ENCODE assay signal across 19 cellular contexts in the genomic region with DNA sequence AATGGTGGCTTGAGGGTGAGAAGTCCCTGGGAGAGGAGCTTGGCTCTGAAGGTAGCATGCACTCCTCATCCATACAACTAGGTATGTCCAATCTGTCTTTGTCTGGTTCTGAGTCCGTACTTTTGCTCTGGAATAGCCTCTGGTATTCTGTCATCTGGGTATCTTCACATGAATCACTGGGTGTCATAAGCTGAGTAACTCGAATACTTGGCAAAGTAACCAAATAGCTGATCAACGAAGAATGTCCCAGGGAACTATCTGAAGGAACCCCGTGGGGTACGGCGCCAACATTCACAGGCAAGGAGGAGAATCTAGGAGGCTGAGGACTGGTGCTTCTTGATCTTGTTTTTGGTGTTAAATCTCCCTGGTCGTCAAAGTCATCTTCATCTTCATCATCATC.
DNase-seq lines count a peak whose midpoint lies in the region; ATAC-seq, FAIRE-seq and TF ChIP-seq lines count a peak whose summit lies in the region.
"Had no signal": no experiment of that assay in that cellular context is flagged by ENCODE, and none has a peak within 500 bp of the region (broad histone marks: within the 10 kb centered on the region; RNA-seq: fewer than 3 reads in every experiment).

No MANE protein-coding gene starts in this region.

- no peak for ATAC-seq in activated CD8-positive, alpha-beta T cell treated with anti-CD3 and anti-CD28 coated beads for 36 hours
- ATAC-seq in activated CD8-positive, alpha-beta T cell treated with anti-CD3 and anti-CD28 coated beads, Interleukin-2, amount 10 ng/mL, durations not matched to agents 7 days and 5 days: no peak
- ATAC-seq in IMR-90 (ENCODE audit: low read depth): no peak
- ATAC-seq in GM12878: no peak
- no peak for ATAC-seq in memory B cell (ENCODE audit: low read depth)
- ATAC-seq in pancreas: no peak
- ATAC-seq: activated CD4-positive, CD25-positive, alpha-beta regulatory T cell treated with anti-CD3 and anti-CD28 coated beads, Interleukin-2, amount 50 U/mL, for 24 hours; HCT116; Right ventricle myocardium inferior had no signal

- no peak overlapping the region for H3K4me3 Mint-ChIP-seq in activated CD8-positive, alpha-beta T cell treated with anti-CD3 and anti-CD28 coated beads for 36 hours
- no peak overlapping the region for H3K4me3 Mint-ChIP-seq in activated CD8-positive, alpha-beta T cell treated with anti-CD3 and anti-CD28 coated beads, Interleukin-2, amount 10 ng/mL, durations not matched to agents 7 days and 5 days
- H3K4me3 Mint-ChIP-seq in memory B cell: no peak overlapping the region
- H3K4me3 Mint-ChIP-seq: activated naive CD8-positive, alpha-beta T cell treated with anti-CD3 and anti-CD28 coated beads for 36 hours; type B pancreatic cell had no signal

- H3K27ac Mint-ChIP-seq in activated CD8-positive, alpha-beta T cell treated with anti-CD3 and anti-CD28 coated beads for 36 hours: peak overlapping the region; percentile 15
- no peak overlapping the region for H3K27ac Mint-ChIP-seq in activated CD8-positive, alpha-beta T cell treated with anti-CD3 and anti-CD28 coated beads, Interleukin-2, amount 10 ng/mL, durations not matched to agents 7 days and 5 days
- peak overlapping the region; percentile 38 for H3K27ac Mint-ChIP-seq in memory B cell
- H3K27ac Mint-ChIP-seq: type B pancreatic cell had no signal

- H3K9me1 ChIP-seq in IMR-90 (ENCODE audit: insufficient read depth, low read length): 0 out of 2 replicates have a peak, but pooled peaks cover 2% of the 10 kb centered on the region

- dilution Hi-C loops in IMR-90 (cut with HindIII; ENCODE audit: low sequenced_read_pairs, unreplicated experiment): no loop called here

- no peak overlapping the region for H2BK120ac ChIP-seq in IMR-90 (ENCODE audit: low read depth, low read length)

- H4K20me1 ChIP-seq in IMR-90 (ENCODE audit: insufficient read depth, low read length) (no peaks in the 10 kb centered on the region), GM12878 (ENCODE audit: control insufficient read depth, insufficient read depth) (no peaks in the 10 kb centered on the region)

- no peaks in the 10 kb centered on the region for H3K27me3 ChIP-seq in IMR-90 (ENCODE audit: control insufficient read depth, insufficient read depth, low read length)
- H3K27me3 ChIP-seq in GM12878 (replicated peaks in 1 of 2; ENCODE audit: control insufficient read depth in 2 of 2, insufficient read depth in 2 of 2, low read length in 1 of 2): no peaks in the 10 kb centered on the region
- H3K27me3 ChIP-seq in pancreas: no peaks in the 10 kb centered on the region

- H2AK5ac ChIP-seq in IMR-90 (ENCODE audit: low read depth, low read length): no peak overlapping the region

- no peaks in the 10 kb centered on the region for H3K27me3 Mint-ChIP-seq in activated CD8-positive, alpha-beta T cell treated with anti-CD3 and anti-CD28 coated beads for 36 hours
- no peaks in the 10 kb centered on the region for H3K27me3 Mint-ChIP-seq in activated CD8-positive, alpha-beta T cell treated with anti-CD3 and anti-CD28 coated beads, Interleukin-2, amount 10 ng/mL, durations not matched to agents 7 days and 5 days (ENCODE audit: low read depth)
- no peaks in the 10 kb centered on the region for H3K27me3 Mint-ChIP-seq in memory B cell
- H3K27me3 Mint-ChIP-seq: activated naive CD8-positive, alpha-beta T cell treated with anti-CD3 and anti-CD28 coated beads for 36 hours; type B pancreatic cell had no signal

- H3K4me2 ChIP-seq in IMR-90 (ENCODE audit: low read depth, low read length) (no peak overlapping the region), GM12878 (ENCODE audit: control insufficient read depth, insufficient read depth) (no peak overlapping the region)

- H3K36me3 ChIP-seq in IMR-90 (ENCODE audit: control insufficient read depth, insufficient read depth, low read length) (peaks cover 19% of the 10 kb centered on the region), GM12878 (ENCODE audit: control insufficient read depth in 2 of 2, insufficient read depth in 2 of 2, low read length in 1 of 2) (peaks cover 13 to 22% of the 10 kb centered on the region in 2 experiments), pancreas (peaks cover 2 to 40% (median 22%) of the 10 kb centered on the region in 3 donors)

- no peak overlapping the region for H2AFZ ChIP-seq in IMR-90 (replicated peaks; ENCODE audit: low read length, poor library complexity)
- H2AFZ ChIP-seq in GM12878 (ENCODE audit: control insufficient read depth, low read depth, low read length): no peak overlapping the region

- no peaks in the 10 kb centered on the region for H3K9me3 Mint-ChIP-seq in activated CD8-positive, alpha-beta T cell treated with anti-CD3 and anti-CD28 coated beads for 36 hours
- no peaks in the 10 kb centered on the region for H3K9me3 Mint-ChIP-seq in activated CD8-positive, alpha-beta T cell treated with anti-CD3 and anti-CD28 coated beads, Interleukin-2, amount 10 ng/mL, durations not matched to agents 7 days and 5 days (ENCODE audit: insufficient read depth)
- no peaks in the 10 kb centered on the region for H3K9me3 Mint-ChIP-seq in memory B cell
- H3K9me3 Mint-ChIP-seq: activated naive CD8-positive, alpha-beta T cell treated with anti-CD3 and anti-CD28 coated beads for 36 hours; type B pancreatic cell had no signal

- peaks cover 84% of the 10 kb centered on the region for H3K36me3 Mint-ChIP-seq in activated CD8-positive, alpha-beta T cell treated with anti-CD3 and anti-CD28 coated beads for 36 hours (ENCODE audit: low read depth)
- peaks cover 76% of the 10 kb centered on the region for H3K36me3 Mint-ChIP-seq in activated CD8-positive, alpha-beta T cell treated with anti-CD3 and anti-CD28 coated beads, Interleukin-2, amount 10 ng/mL, durations not matched to agents 7 days and 5 days (ENCODE audit: low read depth)
- H3K36me3 Mint-ChIP-seq in memory B cell: peaks cover 37% of the 10 kb centered on the region

- H3K79me2 ChIP-seq in GM12878 (ENCODE audit: control insufficient read depth, insufficient read depth, low read length): no peaks in the 10 kb centered on the region

- in situ Hi-C loops in IMR-90 (cut with MboI; ENCODE audit: low sequenced_read_pairs): no loop called here
- in situ Hi-C loops in GM12878 (cut with MboI): no loop called here

- H3K27ac ChIP-seq in IMR-90 (ENCODE audit: insufficient read depth, low read length) (no peak overlapping the region), GM12878 (ENCODE audit: control insufficient read depth, insufficient read depth) (no peak overlapping the region), pancreas (no peak overlapping the region)

- SMC1A ChIA-PET in GM12878 (lab: Charles Lee; ENCODE audit: uncharacterized antibody, unreplicated experiment): no interaction called here

- TF ChIP-seq RAD21 in IMR-90 (IDR thresholded peaks at IDR 0.05; ENCODE audit: low read length) (no peak), GM12878 (IDR thresholded peaks at IDR 0.05; ENCODE audit: insufficient read depth, low read depth, low read length) (no peak)

- H3K18ac ChIP-seq in IMR-90 (ENCODE audit: low read depth, low read length): no peak overlapping the region

- RAD21 ChIA-PET in GM12878 (lab: Charles Lee; ENCODE audit: unreplicated experiment): interaction anchor here (1.6 kb wide), 1 partner anchor 57 kb away, joined by 4 read pairs; no protein-coding TSS in a partner anchor

- no peak overlapping the region for H2BK15ac ChIP-seq in IMR-90 (ENCODE audit: low read depth, low read length)

- H3K9ac ChIP-seq in IMR-90 (ENCODE audit: low read depth, low read length) (no peak overlapping the region), GM12878 (ENCODE audit: control insufficient read depth, insufficient read depth, low read length) (no peak overlapping the region)

- H4K5ac ChIP-seq in IMR-90 (ENCODE audit: low read depth, low read length): no peak overlapping the region

- no peak overlapping the region for H3K56ac ChIP-seq in IMR-90 (ENCODE audit: extremely low read depth, insufficient read depth, low read length)

- H4K91ac ChIP-seq in IMR-90 (ENCODE audit: insufficient read depth, low read depth, low read length): no peak overlapping the region

- no peak overlapping the region for H2BK20ac ChIP-seq in IMR-90 (ENCODE audit: low read depth, low read length)

- H3K23ac ChIP-seq in IMR-90 (ENCODE audit: low read depth, low read length): no peak overlapping the region

- TF ChIP-seq POLR2A in IMR-90 (IDR thresholded peaks at IDR 0.05; ENCODE audit: low read depth, low read length): no peak
- no peak for TF ChIP-seq POLR2A in GM12878 (IDR thresholded peaks at IDR 0.05; ENCODE audit: low read depth, low read length)

- H3K4ac ChIP-seq in IMR-90 (ENCODE audit: low read depth, low read length): no peak overlapping the region

- H3K4me1 Mint-ChIP-seq in activated CD8-positive, alpha-beta T cell treated with anti-CD3 and anti-CD28 coated beads for 36 hours (ENCODE audit: low read depth): peaks cover 49% of the 10 kb centered on the region
- peaks cover 21% of the 10 kb centered on the region for H3K4me1 Mint-ChIP-seq in activated CD8-positive, alpha-beta T cell treated with anti-CD3 and anti-CD28 coated beads, Interleukin-2, amount 10 ng/mL, durations not matched to agents 7 days and 5 days (ENCODE audit: low read depth)
- H3K4me1 Mint-ChIP-seq in memory B cell: peaks cover 16% of the 10 kb centered on the region

- H2AK9ac ChIP-seq in IMR-90 (replicated peaks; ENCODE audit: low read depth, low read length, poor library complexity): no peak overlapping the region

- DNase-seq in activated CD8-positive, alpha-beta T cell treated with anti-CD3 and anti-CD28 coated beads for 36 hours: no peak
- no peak for DNase-seq in activated CD8-positive, alpha-beta T cell treated with anti-CD3 and anti-CD28 coated beads, Interleukin-2, amount 10 ng/mL, durations not matched to agents 7 days and 5 days
- DNase-seq in IMR-90 (peak; percentile 57), GM12878 (ENCODE audit: low read depth, low spot score) (no peak), memory B cell (ENCODE audit: low spot score in 2 of 2) (no peak), pancreas (no peak), NCI-H2081 treated with DMSO at 0.1 percent for 48 hours (lab: John Stamatoyannopoulos, UW) (no peak)
- DNase-seq in stimulated activated CD4-positive, alpha-beta T cell treated with anti-CD3 and anti-CD28 coated beads, Interleukin-4, amount 100 ng/mL, for 24 hours: no peak
- DNase-seq: 8988T; activated naive CD8-positive, alpha-beta T cell treated with anti-CD3 and anti-CD28 coated beads for 36 hours; kidney; NCI-H1417; occipital lobe had no signal

- no peak overlapping the region for H2BK5ac ChIP-seq in IMR-90 (ENCODE audit: low read depth, low read length, poor library complexity, severe bottlenecking)

- 20% methylated on average over 1 of the region's 7 CpGs; no CpG with 5 or more reads in 1 of the 2 experiments for WGBS in IMR-90 (ENCODE audit: extremely low coverage in 2 of 2, insufficient read length in 1 of 2), 2 experiments
- WGBS in GM12878 (ENCODE audit: insufficient coverage, insufficient replicate concordance, low lambda C conversion rate, missing lambda C conversion rate): 95% methylated on average over 7 of the region's 7 CpGs
- 86 to 91% methylated on average over 7 of the region's 7 CpGs for WGBS in pancreas, 2 donors

- peaks cover 19 to 28% of the 10 kb centered on the region in 2 experiments; a peak in 3 of 4 replicates for H3K79me1 ChIP-seq in IMR-90 (ENCODE audit: low read depth in 1 of 2, low read length in 2 of 2)

- H3K4me1 ChIP-seq in IMR-90 (ENCODE audit: control insufficient read depth, insufficient read depth, low read length) (peaks cover 7% of the 10 kb centered on the region), GM12878 (ENCODE audit: control insufficient read depth, insufficient read depth, low read length) (no peaks in the 10 kb centered on the region), pancreas (no peaks in the 10 kb centered on the region)

- intact Hi-C loops in activated CD8-positive, alpha-beta T cell treated with anti-CD3 and anti-CD28 coated beads for 36 hours (cut with micrococcal nuclease): no loop called here
- intact Hi-C loops in IMR-90 (cut with micrococcal nuclease): no loop called here
- intact Hi-C loops in GM12878 (cut with micrococcal nuclease; ENCODE audit: unreplicated experiment): no loop called here
- intact Hi-C loops in pancreas (cut with DNase I): no loop called here

- FAIRE-seq in GM12878 (lab: Jason Lieb, UNC) (peak; percentile 23), pancreas (lab: Jason Lieb, UNC) (no peak)
- FAIRE-seq: colon, G401.6, kidney had no signal

- no peak for TF ChIP-seq EP300 in GM12878 (IDR thresholded peaks at IDR 0.05; ENCODE audit: borderline replicate concordance in 1 of 2, control insufficient read depth in 1 of 2, low read depth in 2 of 2, low read length in 2 of 2)

- no peak overlapping the region for H3K4me3 ChIP-seq in IMR-90 (ENCODE audit: insufficient read depth, low read depth, low read length)
- no peak overlapping the region for H3K4me3 ChIP-seq in GM12878
- no peak overlapping the region for H3K4me3 ChIP-seq in pancreas

- H3K9me3 ChIP-seq in IMR-90 (ENCODE audit: control insufficient read depth, insufficient read depth, low read length): no peaks in the 10 kb centered on the region
- no peaks in the 10 kb centered on the region for H3K9me3 ChIP-seq in GM12878 (replicated peaks; ENCODE audit: control insufficient read depth, insufficient read depth, low read length)
- H3K9me3 ChIP-seq in pancreas: no peaks in the 10 kb centered on the region

- POLR2A ChIA-PET in activated CD8-positive, alpha-beta T cell treated with anti-CD3 and anti-CD28 coated beads for 36 hours (lab: Charles Lee): no interaction called here
- POLR2A ChIA-PET in activated CD8-positive, alpha-beta T cell treated with anti-CD3 and anti-CD28 coated beads, Interleukin-2, amount 10 ng/mL, durations not matched to agents 7 days and 5 days (lab: Charles Lee): interaction anchor here (0.6 kb wide), 1 partner anchor 47 kb away, joined by 3 read pairs; no protein-coding TSS in a partner anchor
- POLR2A ChIA-PET in IMR-90 (lab: Charles Lee; ENCODE audit: unreplicated experiment): no interaction called here
- POLR2A ChIA-PET in GM12878 (lab: Charles Lee): no interaction called here

- CTCF ChIA-PET in activated CD8-positive, alpha-beta T cell treated with anti-CD3 and anti-CD28 coated beads for 36 hours (lab: Charles Lee): no interaction called here
- CTCF ChIA-PET in activated CD8-positive, alpha-beta T cell treated with anti-CD3 and anti-CD28 coated beads, Interleukin-2, amount 10 ng/mL, durations not matched to agents 7 days and 5 days (lab: Charles Lee): interaction anchor here (0.8 to 1.6 kb wide), 2 partner anchors 11 to 18 kb away, joined by 3 to 4 read pairs; no protein-coding TSS in a partner anchor
- CTCF ChIA-PET in IMR-90 (lab: Yijun Ruan, JAX) (no interaction called here), GM12878 (lab: Yijun Ruan, JAX) (interaction anchor here (1.4 kb wide), 1 partner anchor 13 kb away, joined by 3 read pairs; no protein-coding TSS in a partner anchor)

- no peak for TF ChIP-seq CTCF in activated CD8-positive, alpha-beta T cell treated with anti-CD3 and anti-CD28 coated beads for 36 hours (IDR thresholded peaks at IDR 0.05)
- TF ChIP-seq CTCF in IMR-90 (conservative IDR thresholded peaks at IDR 0.05; ENCODE audit: low read depth, low read length) (no peak), GM12878 (IDR thresholded peaks at IDR 0.05 in 2 of 3, conservative IDR thresholded peaks at IDR 0.05 in 1 of 3; ENCODE audit: control insufficient read depth in 2 of 3, extremely low read depth in 1 of 3, insufficient read depth in 1 of 3, low read depth in 3 of 3, low read length in 3 of 3) (no peak), pancreas (IDR thresholded peaks at IDR 0.05) (no peak)

- H3K14ac ChIP-seq in IMR-90 (replicated peaks; ENCODE audit: low read depth, low read length): no peak overlapping the region

- H4K8ac ChIP-seq in IMR-90 (ENCODE audit: low read depth in 2 of 2, low read length in 2 of 2): no peak overlapping the region

- BruUV-seq in IMR-90 (replicated peaks; lab: Mats Ljungman, UMichigan) (no TSS peak), GM12878 (replicated peaks; lab: Mats Ljungman, UMichigan) (TSS peak; percentile 48)

Comparison
In these comparisons a context has a peak if more than half of its experiments do, and no peak if none do; other contexts are left out.
1. CTCF ChIA-PET loops: an anchor here in activated CD8-positive, alpha-beta T cell treated with anti-CD3 and anti-CD28 coated beads, Interleukin-2, amount 10 ng/mL, durations not matched to agents 7 days and 5 days (0.8 to 1.6 kb wide) and GM12878 (1.4 kb wide); none called in activated CD8-positive, alpha-beta T cell treated with anti-CD3 and anti-CD28 coated beads for 36 hours and IMR-90.